In genomic region chr2:54652540-54652939, GRCh38 we compare ENCODE assay signal across 13 cellular contexts.
DNase-seq lines count a peak whose midpoint lies in the region; ATAC-seq and TF ChIP-seq lines count a peak whose summit lies in the region.
"Had no signal": no experiment of that assay in that cellular context is flagged by ENCODE, and none has a peak within 500 bp of the region (broad histone marks: within the 10 kb centered on the region; RNA-seq: fewer than 3 reads in every experiment).

No MANE protein-coding gene starts in this region.

- H2BK5ac ChIP-seq in IMR-90 (ENCODE audit: low read depth, low read length, poor library complexity, severe bottlenecking), result no peak overlapping the region

- H4K91ac ChIP-seq in IMR-90 (ENCODE audit: insufficient read depth, low read depth, low read length), result no peak overlapping the region

- POLR2A ChIA-PET in IMR-90 (lab: Charles Lee; ENCODE audit: unreplicated experiment), result no interaction called here

- H4K8ac ChIP-seq in IMR-90 (ENCODE audit: low read depth in 2 of 2, low read length in 2 of 2), result no peak overlapping the region

- H3K23ac ChIP-seq in IMR-90 (ENCODE audit: low read depth, low read length), result no peak overlapping the region

- peaks cover under 1% of the 10 kb centered on the region; the same call in 1 of the 2 replicates for H4K20me1 ChIP-seq in IMR-90 (ENCODE audit: insufficient read depth, low read length)

- TF ChIP-seq CTCF in IMR-90 (conservative IDR thresholded peaks at IDR 0.05; ENCODE audit: low read depth, low read length) (no peak), progenitor cell of endocrine pancreas (IDR thresholded peaks at IDR 0.05; ENCODE audit: unreplicated experiment) (no peak)

- H2AK9ac ChIP-seq in IMR-90 (replicated peaks; ENCODE audit: low read depth, low read length, poor library complexity), result no peak overlapping the region

- H3K4me1 Mint-ChIP-seq in progenitor cell of endocrine pancreas (ENCODE audit: low read depth), result no peaks in the 10 kb centered on the region

- H3K14ac ChIP-seq in IMR-90 (replicated peaks; ENCODE audit: low read depth, low read length), result no peak overlapping the region

- H3K9ac ChIP-seq in IMR-90 (ENCODE audit: low read depth, low read length), result no peak overlapping the region
- H3K9ac ChIP-seq: KMS-11 had no signal

- peaks cover 6% of the 10 kb centered on the region for H3K9me1 ChIP-seq in IMR-90 (ENCODE audit: insufficient read depth, low read length)

- no peak overlapping the region for H3K4me3 ChIP-seq in IMR-90 (ENCODE audit: insufficient read depth, low read depth, low read length)
- H3K4me3 ChIP-seq: psoas muscle had no signal

- no peak overlapping the region for H3K27ac ChIP-seq in IMR-90 (ENCODE audit: insufficient read depth, low read length)
- H3K27ac ChIP-seq: KMS-11, psoas muscle had no signal

- no peak overlapping the region for H4K5ac ChIP-seq in IMR-90 (ENCODE audit: low read depth, low read length)

- H3K4me2 ChIP-seq in IMR-90 (ENCODE audit: low read depth, low read length), result no peak overlapping the region
- H3K4me2 ChIP-seq: KMS-11 had no signal

- no peaks in the 10 kb centered on the region for H3K27me3 ChIP-seq in IMR-90 (ENCODE audit: control insufficient read depth, insufficient read depth, low read length)
- H3K27me3 ChIP-seq: BE2C had no signal

- H3K9me3 ChIP-seq in IMR-90 (ENCODE audit: control insufficient read depth, insufficient read depth, low read length), result no peaks in the 10 kb centered on the region
- H3K9me3 ChIP-seq: BE2C, psoas muscle had no signal

- intact Hi-C loops in IMR-90 (cut with micrococcal nuclease), result no loop called here

- peak; percentile 55 for DNase-seq in ACHN
- peak; percentile 29 for DNase-seq in IMR-90
- DNase-seq in NCI-H226, result no peak
- no peak for DNase-seq in NCI-H146 (lab: John Stamatoyannopoulos, UW)
- no peak for DNase-seq in progenitor cell of endocrine pancreas (ENCODE audit: low spot score, unreplicated experiment)
- no peak for DNase-seq in NCI-H128 (lab: John Stamatoyannopoulos, UW; ENCODE audit: unreplicated experiment)
- DNase-seq: activated effector memory CD4-positive, alpha-beta T cell treated with Interleukin-2 at 50 U/mL for 16 hours; BE2C; NCI-H526; psoas muscle had no signal

- in situ Hi-C loops in ACHN (cut with HindIII; ENCODE audit: low pct_ligation_motif_present, low pct_unique_long_range_greater_than_20kb, low sequenced_read_pairs), result no loop called here
- in situ Hi-C loops in IMR-90 (cut with MboI; ENCODE audit: low sequenced_read_pairs), result no loop called here

- H2BK120ac ChIP-seq in IMR-90 (ENCODE audit: low read depth, low read length), result no peak overlapping the region

- H3K36me3 ChIP-seq in IMR-90 (ENCODE audit: control insufficient read depth, insufficient read depth, low read length), result peaks cover 58% of the 10 kb centered on the region

- H3K4me1 ChIP-seq in IMR-90 (ENCODE audit: control insufficient read depth, insufficient read depth, low read length), result no peaks in the 10 kb centered on the region
- H3K4me1 ChIP-seq: BE2C, psoas muscle had no signal

- no peak overlapping the region for H2AK5ac ChIP-seq in IMR-90 (ENCODE audit: low read depth, low read length)

- no TSS peak for BruUV-seq in IMR-90 (replicated peaks; lab: Mats Ljungman, UMichigan)

- no CpG with 5 or more reads among the region's 1 CpG for WGBS in IMR-90 (ENCODE audit: extremely low coverage in 2 of 2, insufficient read length in 1 of 2), 2 experiments

- no peak overlapping the region for H3K56ac ChIP-seq in IMR-90 (ENCODE audit: extremely low read depth, insufficient read depth, low read length)

- ATAC-seq in GM18868 (IDR thresholded peaks at IDR 0.05; ENCODE audit: unreplicated experiment) (peak; percentile 76), HG02623 (IDR thresholded peaks at IDR 0.05; ENCODE audit: unreplicated experiment) (peak; percentile 81), IMR-90 (ENCODE audit: low read depth) (no peak)

- no peak overlapping the region for H3K4me3 Mint-ChIP-seq in progenitor cell of endocrine pancreas (ENCODE audit: low read depth)

- H3K4ac ChIP-seq in IMR-90 (ENCODE audit: low read depth, low read length), result no peak overlapping the region

- no peak for TF ChIP-seq RAD21 in IMR-90 (IDR thresholded peaks at IDR 0.05; ENCODE audit: low read length)

- H3K36me3 Mint-ChIP-seq in progenitor cell of endocrine pancreas (ENCODE audit: insufficient read depth), result peaks cover 41% of the 10 kb centered on the region

- dilution Hi-C loops in IMR-90 (cut with HindIII; ENCODE audit: low sequenced_read_pairs, unreplicated experiment), result no loop called here

- no peak overlapping the region for H2AFZ ChIP-seq in IMR-90 (replicated peaks; ENCODE audit: low read length, poor library complexity)

- peaks cover 0 to 27% of the 10 kb centered on the region in 2 experiments; a peak in 2 of 4 replicates for H3K79me1 ChIP-seq in IMR-90 (ENCODE audit: low read depth in 1 of 2, low read length in 2 of 2)

- no peaks in the 10 kb centered on the region for H3K27me3 Mint-ChIP-seq in progenitor cell of endocrine pancreas

- CTCF ChIA-PET in IMR-90 (lab: Yijun Ruan, JAX), result interaction anchor here (0.6 kb wide), 1 partner anchor 449 kb away, joined by 7 read pairs; no protein-coding TSS in a partner anchor

- no peak for TF ChIP-seq POLR2A in IMR-90 (IDR thresholded peaks at IDR 0.05; ENCODE audit: low read depth, low read length)

- H2BK20ac ChIP-seq in IMR-90 (ENCODE audit: low read depth, low read length), result no peak overlapping the region

- H3K9me3 Mint-ChIP-seq in progenitor cell of endocrine pancreas (ENCODE audit: low read depth), result no peaks in the 10 kb centered on the region

- H3K27ac Mint-ChIP-seq in progenitor cell of endocrine pancreas, result no peak overlapping the region

- H2BK15ac ChIP-seq in IMR-90 (ENCODE audit: low read depth, low read length), result no peak overlapping the region

- H3K18ac ChIP-seq in IMR-90 (ENCODE audit: low read depth, low read length), result no peak overlapping the region

TF ChIP-seq in IMR-90, 13 proteins besides CTCF, POLR2A, EP300 and RAD21:
- TF ChIP-seq MAFK (IDR thresholded peaks at IDR 0.05; ENCODE audit: low read depth, low read length), result no peak
- TF ChIP-seq RFX5 (IDR thresholded peaks at IDR 0.05; ENCODE audit: low read depth, low read length), result no peak
- TF ChIP-seq BHLHE40 (IDR thresholded peaks at IDR 0.05; ENCODE audit: low read depth, low read length), result no peak
- TF ChIP-seq NFE2L2 (IDR thresholded peaks at IDR 0.05; ENCODE audit: low read depth, low read length), result no peak
- TF ChIP-seq CEBPB (IDR thresholded peaks at IDR 0.05; ENCODE audit: low read depth, low read length), result no peak
- no peak for TF ChIP-seq SMC3 (IDR thresholded peaks at IDR 0.05; ENCODE audit: low read depth, low read length)
- TF ChIP-seq RCOR1 (IDR thresholded peaks at IDR 0.05; ENCODE audit: insufficient replicate concordance, low read length), result no peak
- TF ChIP-seq MAZ (IDR thresholded peaks at IDR 0.05; ENCODE audit: borderline replicate concordance, low read depth, low read length), result no peak
- no peak for TF ChIP-seq FOS (IDR thresholded peaks at IDR 0.05; ENCODE audit: low read depth, low read length)
- TF ChIP-seq ELK1 (IDR thresholded peaks at IDR 0.05; ENCODE audit: borderline replicate concordance, low read depth, low read length), result no peak
- TF ChIP-seq MXI1 (IDR thresholded peaks at IDR 0.05; ENCODE audit: borderline replicate concordance, low read depth, low read length), result no peak

Comparison
In these comparisons a context has a peak if more than half of its experiments do, and no peak if none do; other contexts are left out.
1. DNase-seq: peak in ACHN (single experiment) and IMR-90 (single experiment); none in NCI-H226 (single experiment), NCI-H146 (single experiment), progenitor cell of endocrine pancreas (single experiment) and NCI-H128 (single experiment).